In genomic region chr22:41919357-41920224, GRCh38 we compare ENCODE assay signal across 8 cellular contexts. TPM values are rescaled to one million over a fixed set of nuclear protein-coding genes. Genes with fewer than 3 reads are reported as not detected.
DNase-seq lines count a peak whose midpoint lies in the region; ATAC-seq and TF ChIP-seq lines count a peak whose summit lies in the region.
"Had no signal": no experiment of that assay in that cellular context is flagged by ENCODE, and none has a peak within 500 bp of the region (broad histone marks: within the 10 kb centered on the region; RNA-seq: fewer than 3 reads in every experiment).

No MANE protein-coding gene starts in this region.

- no TSS peak for BruUV-seq in mammary epithelial cell (replicated peaks; lab: Mats Ljungman, UMichigan)

- H3K27ac Mint-ChIP-seq in stimulated activated memory B cell treated with anti-CD40 and anti-IgM and Interleukin-4, amounts not matched to agents 10 μg/mL and 1 μg/mL and 100 μg/mL, for 72 hours: peak overlapping the region; percentile 96

- H3K27ac ChIP-seq in mammary epithelial cell (ENCODE audit: insufficient read depth, low read depth, low read length): no peak overlapping the region

- intact Hi-C loops in mammary epithelial cell (cut with micrococcal nuclease) (no loop called here), left colon (cut with DNase I, micrococcal nuclease) (no loop called here)

- in situ Hi-C loops in mammary epithelial cell (cut with MboI; ENCODE audit: low sequenced_read_pairs in 2 of 2): no loop called here

- H3K27me3 ChIP-seq in mammary epithelial cell (ENCODE audit: insufficient read depth, low read length): peaks cover 9% of the 10 kb centered on the region

- no peaks in the 10 kb centered on the region for H3K9me3 ChIP-seq in mammary epithelial cell (replicated peaks; ENCODE audit: insufficient read depth, low read length)

- no peaks in the 10 kb centered on the region for H3K9me3 Mint-ChIP-seq in stimulated activated memory B cell treated with anti-CD40 and anti-IgM and Interleukin-4, amounts not matched to agents 10 μg/mL and 1 μg/mL and 100 μg/mL, for 72 hours

- peaks cover 84% of the 10 kb centered on the region for H3K4me1 Mint-ChIP-seq in stimulated activated memory B cell treated with anti-CD40 and anti-IgM and Interleukin-4, amounts not matched to agents 10 μg/mL and 1 μg/mL and 100 μg/mL, for 72 hours

- peaks cover 14% of the 10 kb centered on the region for H3K4me1 ChIP-seq in mammary epithelial cell (ENCODE audit: insufficient read depth, low read length)

- no peaks in the 10 kb centered on the region for H3K79me2 ChIP-seq in mammary epithelial cell (ENCODE audit: insufficient read depth, low read length)

- ATAC-seq in GM18502 (IDR thresholded peaks at IDR 0.05; ENCODE audit: poor library complexity, unreplicated experiment) (peak; percentile 46), left colon (peak; percentile 78)
- ATAC-seq in stimulated activated memory B cell treated with anti-CD40 and anti-IgM and Interleukin-4, amounts not matched to agents 10 μg/mL and 1 μg/mL and 100 μg/mL, for 72 hours: peak; percentile 74

- peaks cover 27% of the 10 kb centered on the region for H3K36me3 Mint-ChIP-seq in stimulated activated memory B cell treated with anti-CD40 and anti-IgM and Interleukin-4, amounts not matched to agents 10 μg/mL and 1 μg/mL and 100 μg/mL, for 72 hours

- peak overlapping the region; percentile 91 for H3K4me2 ChIP-seq in mammary epithelial cell (ENCODE audit: insufficient read depth, low read depth, low read length)

- WGBS in mammary epithelial cell (ENCODE audit: low coverage, missing lambda C conversion rate): 10% methylated on average over 2 of the region's 62 CpGs

- no peaks in the 10 kb centered on the region for H3K27me3 Mint-ChIP-seq in stimulated activated memory B cell treated with anti-CD40 and anti-IgM and Interleukin-4, amounts not matched to agents 10 μg/mL and 1 μg/mL and 100 μg/mL, for 72 hours

- H2AFZ ChIP-seq in mammary epithelial cell (ENCODE audit: low read depth, low read length): peak overlapping the region; percentile 75

- CTCF ChIA-PET in mammary epithelial cell (lab: Charles Lee; ENCODE audit: low non-redundant PET): no interaction called here

- no peaks in the 10 kb centered on the region for H4K20me1 ChIP-seq in mammary epithelial cell (ENCODE audit: insufficient read depth, low read length)

- H3K4me3 Mint-ChIP-seq in stimulated activated memory B cell treated with anti-CD40 and anti-IgM and Interleukin-4, amounts not matched to agents 10 μg/mL and 1 μg/mL and 100 μg/mL, for 72 hours: peak overlapping the region; percentile 73

- no peak overlapping the region for H3K9ac ChIP-seq in mammary epithelial cell (ENCODE audit: insufficient read depth, low read length)

- peak overlapping the region; percentile 31 for H3K4me3 ChIP-seq in HFF-Myc (replicated peaks; ENCODE audit: low read depth, low read length)
- peak overlapping the region; percentile 25 to 44 (median 41) for H3K4me3 ChIP-seq in mammary epithelial cell (replicated peaks in 1 of 3; ENCODE audit: insufficient read depth in 1 of 3, low read depth in 2 of 3, low read length in 3 of 3)

- TF ChIP-seq CTCF in HFF-Myc (IDR thresholded peaks at IDR 0.05; ENCODE audit: low read depth, low read length, missing control alignments) (no peak), mammary epithelial cell (conservative IDR thresholded peaks at IDR 0.05 in 1 of 2, IDR thresholded peaks at IDR 0.05 in 1 of 2; ENCODE audit: extremely low read depth in 1 of 2, insufficient read depth in 1 of 2, low read depth in 1 of 2, low read length in 2 of 2) (no peak)

- no peaks in the 10 kb centered on the region for H3K36me3 ChIP-seq in mammary epithelial cell (ENCODE audit: insufficient read depth, low read length)

- dilution Hi-C loops in mammary epithelial cell (cut with HindIII; ENCODE audit: low sequenced_read_pairs): no loop called here

- DNase-seq in HFF-Myc (ENCODE audit: extremely low read depth, low read depth) (no peak), RPMI7951 (ENCODE audit: low read depth) (peak; percentile 23), mammary epithelial cell (no peak), left colon (peak; percentile 79 to 86), NCI-H1417 treated with DMSO at 0.1 percent for 48 hours (lab: John Stamatoyannopoulos, UW) (no peak)

RNA-seq across cellular contexts. Expression of gene SHISA8, which starts 4.7 kb away (rescaled TPM):
- total RNA-seq in RPMI7951 (2014; rRNA removed; shearing (Covaris generic)): not detected in 2 replicates
- total RNA-seq in mammary epithelial cell (not detected), left colon (not detected)
- polyA plus RNA-seq in mammary epithelial cell: not detected
- polyA minus RNA-seq in mammary epithelial cell: not detected
- polyA plus RNA-seq: adipose tissue had no signal

RNA-seq across cellular contexts. Expression of gene TNFRSF13C, which starts 7.0 kb away (rescaled TPM):
- not detected in 2 replicates for total RNA-seq in RPMI7951 (2014; rRNA removed; shearing (Covaris generic))
- under 1 TPM; under 0.01 to 0.21 TPM for total RNA-seq in mammary epithelial cell
- 0.07 TPM for polyA plus RNA-seq in mammary epithelial cell
- not detected for polyA minus RNA-seq in mammary epithelial cell
- total RNA-seq in left colon: 1 to 10 TPM; 1.2 to 1.5 TPM

RNA-seq across cellular contexts. Expression of gene CENPM, which starts 27.4 kb away (rescaled TPM):
- 50.3 and 57.6 TPM in 2 replicates for total RNA-seq in RPMI7951 (2014; rRNA removed; shearing (Covaris generic))
- total RNA-seq in mammary epithelial cell (10 to 100 TPM in 1 of 2 donors, under 1 TPM in 1; 0.50 to 20.0 TPM), left colon (10 to 100 TPM in 1 of 2 donors, 1 to 10 TPM in 1; 7.5 to 16.4 TPM)
- 38.2 TPM for polyA plus RNA-seq in mammary epithelial cell
- 24.8 TPM for polyA minus RNA-seq in mammary epithelial cell

RNA-seq across cellular contexts. Expression of gene SEPTIN3, which starts 49.7 kb away (rescaled TPM):
- 0.29 and 0.36 TPM in 2 replicates for total RNA-seq in RPMI7951 (2014; rRNA removed; shearing (Covaris generic))
- 1 to 10 TPM in 1 of 2 donors, under 1 TPM in 1; 0.73 to 1.7 TPM for total RNA-seq in mammary epithelial cell
- 0.70 TPM for polyA plus RNA-seq in mammary epithelial cell
- not detected for polyA minus RNA-seq in mammary epithelial cell
- total RNA-seq in left colon: under 1 TPM; 0.43 to 0.56 TPM

Comparison
In these comparisons a context has a peak if more than half of its experiments do, and no peak if none do; other contexts are left out.
1. DNase-seq: peak in RPMI7951 (single experiment) and left colon (2 of 2); none in HFF-Myc (single experiment), mammary epithelial cell (single experiment) and NCI-H1417 treated with DMSO at 0.1 percent for 48 hours (single experiment).
2. Peak in every context shown above with its lines, with median percentiles within 50 percentile points of each other: ATAC-seq.